In genomic region chr14:99226687-99227086, GRCh38 we compare ENCODE assay signal across 1 cellular context.
TF ChIP-seq lines count a peak whose summit lies in the region.

No MANE protein-coding gene starts in this region.

TF ChIP-seq in SK-N-SH, 30 proteins besides CTCF, POLR2A, EP300 and RAD21:
- TF ChIP-seq EZH2phosphoT487 (IDR thresholded peaks at IDR 0.05; ENCODE audit: borderline replicate concordance, low read depth) (no peak), SIN3A (IDR thresholded peaks at IDR 0.05; ENCODE audit: borderline replicate concordance, low read depth, low read length) (no peak), CHD2 (IDR thresholded peaks at IDR 0.05; ENCODE audit: low read length, partially characterized antibody) (no peak), GABPA (IDR thresholded peaks at IDR 0.05; ENCODE audit: low read depth) (no peak), SMC3 (IDR thresholded peaks at IDR 0.05; ENCODE audit: low read depth, low read length) (no peak), TEAD4 (IDR thresholded peaks at IDR 0.05; ENCODE audit: borderline replicate concordance, insufficient read depth) (no peak), TAF1 (IDR thresholded peaks at IDR 0.05; ENCODE audit: borderline replicate concordance, low read depth, low read length) (no peak), RXRA (IDR thresholded peaks at IDR 0.05; ENCODE audit: borderline replicate concordance, low read depth) (no peak), USF2 (IDR thresholded peaks at IDR 0.05; ENCODE audit: borderline replicate concordance, low read depth, low read length) (no peak), NRF1 (IDR thresholded peaks at IDR 0.05; ENCODE audit: low read depth, low read length) (no peak), REST (IDR thresholded peaks at IDR 0.05; ENCODE audit: low read depth, low read length) (no peak), RFX5 (IDR thresholded peaks at IDR 0.05; ENCODE audit: low read length) (no peak)
